ENCODE assay signal across 29 cellular contexts in genomic region chr12:118467576-118467975, GRCh38.
DNase-seq lines count a peak whose midpoint lies in the region; ATAC-seq, FAIRE-seq and TF ChIP-seq lines count a peak whose summit lies in the region.
"Had no signal": no experiment of that assay in that cellular context is flagged by ENCODE, and none has a peak within 500 bp of the region (broad histone marks: within the 10 kb centered on the region; RNA-seq: fewer than 3 reads in every experiment).

No MANE protein-coding gene starts in this region.

- WGBS in K562 (ENCODE audit: insufficient coverage, low coverage, missing lambda C conversion rate): 0% methylated on average over 1 of the region's 1 CpG
- WGBS in right lobe of liver (ENCODE audit: insufficient coverage, low coverage, low lambda C conversion rate, missing lambda C conversion rate): 67% methylated on average over 1 of the region's 1 CpG

- H2AFZ ChIP-seq in K562 (ENCODE audit: low read depth, low read length): no peak overlapping the region
- H2AFZ ChIP-seq: GM23248 had no signal

- POLR2A ChIA-PET in K562 (lab: Yijun Ruan, JAX): no interaction called here

- H3K36me3 ChIP-seq in K562 (ENCODE audit: control insufficient read depth, insufficient read depth, low read length): no peaks in the 10 kb centered on the region
- no peaks in the 10 kb centered on the region for H3K36me3 ChIP-seq in right lobe of liver
- H3K36me3 ChIP-seq: BE2C, Peyer's patch had no signal

- DNase-seq in NK-92 treated with Interleukin-12 subunit alpha and Interleukin-12 subunit beta, amount 100 ng/mL, for 24 hours (lab: John Stamatoyannopoulos, UW): peak; percentile 16
- DNase-seq in NK-92 (lab: John Stamatoyannopoulos, UW; ENCODE audit: unreplicated experiment) (no peak), K562 (ENCODE audit: extremely low read depth in 1 of 4, low spot score in 3 of 4) (no peak), islet precursor cell (peak; percentile 44), RKO (ENCODE audit: low spot score) (no peak), type B pancreatic cell (ENCODE audit: extremely low spot score, unreplicated experiment) (no peak), right lobe of liver (no peak)
- DNase-seq in Jurkat, Clone E6-1 (ENCODE audit: low read depth, low spot score): peak; percentile 8
- DNase-seq: 8988T; ACHN; BE2C; CD8-positive, alpha-beta memory T cell; DMS 273 treated with DMSO at 0.1 percent for 48 hours; DMS79; GM23248; H7; HFFc6; MV-4-11; NCI-H2029; NCI-H446; NCI-H524 treated with DMSO at 0.1 percent for 48 hours; NCI-H82; Peyer's patch; SIG-M5; SK-N-SH; SW 1271 had no signal

- no peaks in the 10 kb centered on the region for H3K79me2 ChIP-seq in K562 (ENCODE audit: control insufficient read depth, insufficient read depth, low read length)

- no TSS peak for BruUV-seq in K562 (replicated peaks; lab: Mats Ljungman, UMichigan)

- no peak overlapping the region for H3K27ac Mint-ChIP-seq in type B pancreatic cell
- H3K27ac Mint-ChIP-seq: CD14-positive monocyte; CD8-positive, alpha-beta memory T cell; HFFc6 had no signal

- H3K4me1 ChIP-seq in K562 (replicated peaks in 1 of 2; ENCODE audit: control insufficient read depth in 2 of 2, insufficient read depth in 2 of 2, low read length in 2 of 2) (no peaks in the 10 kb centered on the region; a peak in 1 of 5 replicates), right lobe of liver (no peaks in the 10 kb centered on the region)
- H3K4me1 ChIP-seq: BE2C, Peyer's patch had no signal

- H3K9me3 ChIP-seq in K562 (replicated peaks; ENCODE audit: control insufficient read depth, insufficient read depth, low read depth, low read length) (no peaks in the 10 kb centered on the region), right lobe of liver (peaks cover 0 to 3% (median 0%) of the 10 kb centered on the region in 4 donors)
- H3K9me3 ChIP-seq: BE2C, Peyer's patch, SK-N-SH had no signal

- H3K4me3 ChIP-seq in Jurkat, Clone E6-1 (ENCODE audit: low read length): no peak overlapping the region
- H3K4me3 ChIP-seq in K562: no peak overlapping the region
- H3K4me3 ChIP-seq in right lobe of liver: no peak overlapping the region
- H3K4me3 ChIP-seq: GM23248, Peyer's patch had no signal

- no peak for ATAC-seq in K562
- no peak for ATAC-seq in right lobe of liver

- intact Hi-C loops in K562 (cut with micrococcal nuclease): no loop called here
- intact Hi-C loops in right lobe of liver (cut with DNase I): no loop called here

- no peak for TF ChIP-seq RAD21 in K562 (CRISPR knock-in tag; conservative IDR thresholded peaks at IDR 0.05 in 1 of 2, IDR thresholded peaks at IDR 0.05 in 1 of 2)

- H3K36me3 Mint-ChIP-seq in type B pancreatic cell: no peaks in the 10 kb centered on the region
- H3K36me3 Mint-ChIP-seq: CD14-positive monocyte; CD8-positive, alpha-beta memory T cell had no signal

- no peak for TF ChIP-seq EP300 in K562 (IDR thresholded peaks at IDR 0.05; ENCODE audit: low read length)

- no peaks in the 10 kb centered on the region for H4K20me1 ChIP-seq in K562 (replicated peaks; ENCODE audit: control insufficient read depth, insufficient read depth, low read length)

- H3K4me1 Mint-ChIP-seq in type B pancreatic cell (ENCODE audit: unreplicated experiment): no peaks in the 10 kb centered on the region
- H3K4me1 Mint-ChIP-seq: CD14-positive monocyte; CD8-positive, alpha-beta memory T cell had no signal

- in situ Hi-C loops in K562 (cut with MboI): no loop called here

- no peaks in the 10 kb centered on the region for H3K9me1 ChIP-seq in K562 (ENCODE audit: control insufficient read depth, insufficient read depth, low read length)

- no peak overlapping the region for H3K4me3 Mint-ChIP-seq in type B pancreatic cell
- H3K4me3 Mint-ChIP-seq: CD14-positive monocyte; CD8-positive, alpha-beta memory T cell; HFFc6 had no signal

- H3K9me3 Mint-ChIP-seq in type B pancreatic cell: no peaks in the 10 kb centered on the region
- H3K9me3 Mint-ChIP-seq: HFFc6 had no signal

- peak; percentile 23 for FAIRE-seq in K562 (lab: Jason Lieb, UNC)
- FAIRE-seq: HTR-8/SVneo had no signal

- no peak overlapping the region for H3K9ac ChIP-seq in K562 (ENCODE audit: insufficient read depth in 1 of 2, low read depth in 2 of 2, low read length in 2 of 2)
- H3K9ac ChIP-seq: GM23248, KMS-11, SK-N-SH had no signal

- no peaks in the 10 kb centered on the region for H3K27me3 Mint-ChIP-seq in type B pancreatic cell

- H3K27me3 ChIP-seq in K562 (ENCODE audit: control insufficient read depth in 2 of 2, insufficient read depth in 2 of 2, low read length in 2 of 2) (no peaks in the 10 kb centered on the region; a peak in 1 of 5 replicates), right lobe of liver (no peaks in the 10 kb centered on the region)
- H3K27me3 ChIP-seq: BE2C, Peyer's patch had no signal

- H3K27ac ChIP-seq in K562 (ENCODE audit: extremely low read depth, low read depth, low read length) (no peak overlapping the region), right lobe of liver (no peak overlapping the region)
- H3K27ac ChIP-seq: GM23248, KMS-11, Peyer's patch had no signal

- H3K4me2 ChIP-seq in K562 (ENCODE audit: insufficient read depth, low read length): no peak overlapping the region
- H3K4me2 ChIP-seq: KMS-11, SK-N-SH had no signal

- CTCF ChIA-PET in K562 (lab: Yijun Ruan, JAX; ENCODE audit: low intra/inter-chr PET ratio): no interaction called here

- TF ChIP-seq POLR2A in K562 (conservative IDR thresholded peaks at IDR 0.05) (no peak), right lobe of liver (IDR thresholded peaks at IDR 0.05) (no peak)

- TF ChIP-seq CTCF in K562 (IDR thresholded peaks at IDR 0.05 in 2 of 3, conservative IDR thresholded peaks at IDR 0.05 in 1 of 3; ENCODE audit: insufficient read depth in 2 of 3, low read depth in 1 of 3, low read length in 3 of 3): no peak
- no peak for TF ChIP-seq CTCF in type B pancreatic cell (conservative IDR thresholded peaks at IDR 0.05)
- no peak for TF ChIP-seq CTCF in right lobe of liver (IDR thresholded peaks at IDR 0.05)

TF ChIP-seq in K562, 482 proteins besides CTCF, POLR2A, EP300 and RAD21:
- no peak for TF ChIP-seq TSHZ1 (CRISPR knock-in tag; IDR thresholded peaks at IDR 0.05)

Comparison
In these comparisons a context has a peak if more than half of its experiments do, and no peak if none do; other contexts are left out.
1. DNase-seq: peak in NK-92 treated with Interleukin-12 subunit alpha and Interleukin-12 subunit beta, amount 100 ng/mL, for 24 hours (single experiment), Jurkat, Clone E6-1 (single experiment) and islet precursor cell (single experiment); none in NK-92 (single experiment), K562 (0 of 4), RKO (single experiment), type B pancreatic cell (single experiment) and right lobe of liver (0 of 3).